Comparison of ENCODE assay signal across 1 cellular context in genomic region chr10:46217749-46218453, GRCh38.
A peak's percentile ranks its signal among the peaks of the same experiment; 100 is the strongest.
TF ChIP-seq lines count a peak whose summit lies in the region.

No MANE protein-coding gene starts in this region.

TF ChIP-seq in K562, 482 proteins besides CTCF, POLR2A, EP300 and RAD21 (continued from another document and continues in another):
- no peak for TF ChIP-seq ZHX1 (conservative IDR thresholded peaks at IDR 0.05; ENCODE audit: low read length)
- 0 out of 2 replicates have a peak, but pooled peaks have one; percentile 9 for TF ChIP-seq TARDBP (IDR thresholded peaks at IDR 0.05)
- TF ChIP-seq POU5F1 (IDR thresholded peaks at IDR 0.05; ENCODE audit: borderline replicate concordance, low read depth, low read length, partially characterized antibody) = no peak
- TF ChIP-seq GTF2B (IDR thresholded peaks at IDR 0.05; ENCODE audit: extremely low read depth, insufficient read length) = no peak
- no peak for TF ChIP-seq ZNF778 (CRISPR knock-in tag; IDR thresholded peaks at IDR 0.05)
- TF ChIP-seq CBFA2T2 (conservative IDR thresholded peaks at IDR 0.05) = no peak
- peak; percentile 3; the same call in 1 of the 2 replicates for TF ChIP-seq ETV5 (CRISPR knock-in tag; IDR thresholded peaks at IDR 0.05; ENCODE audit: low read depth)
- TF ChIP-seq UBTF (IDR thresholded peaks at IDR 0.05; ENCODE audit: borderline replicate concordance in 1 of 2, low read depth in 2 of 2, low read length in 2 of 2) = no peak
- TF ChIP-seq NUFIP1 (IDR thresholded peaks at IDR 0.05; ENCODE audit: partially characterized antibody) = no peak
- TF ChIP-seq SUPT5H (IDR thresholded peaks at IDR 0.05) = 0 out of 2 replicates have a peak, but pooled peaks have one; percentile 23
- TF ChIP-seq RBBP5 (IDR thresholded peaks at IDR 0.05; ENCODE audit: borderline replicate concordance, insufficient read depth, low read length, poor library complexity, severe bottlenecking) = peak; percentile 39
- no peak for TF ChIP-seq TRIM24 (IDR thresholded peaks at IDR 0.05)
- 0 out of 4 replicates have a peak, but pooled peaks of 1 of the 2 experiments have one; percentile 47 for TF ChIP-seq MLX (CRISPR knock-in tag; conservative IDR thresholded peaks at IDR 0.05)
- TF ChIP-seq EZH2 (IDR thresholded peaks at IDR 0.05; ENCODE audit: borderline replicate concordance, low read depth, low read length) = 0 out of 2 replicates have a peak, but pooled peaks have one; percentile 33
- TF ChIP-seq NFYB (IDR thresholded peaks at IDR 0.05; ENCODE audit: extremely low read depth, insufficient read length) = no peak
- no peak for TF ChIP-seq PRMT5 (CRISPR knock-in tag; IDR thresholded peaks at IDR 0.05)
- TF ChIP-seq MCM2 (IDR thresholded peaks at IDR 0.05; ENCODE audit: low read depth) = no peak
- TF ChIP-seq KLF16 (IDR thresholded peaks at IDR 0.05) = no peak
- no peak for TF ChIP-seq ZNF232 (CRISPR knock-in tag; IDR thresholded peaks at IDR 0.05)
- TF ChIP-seq ZNF507 (tag; conservative IDR thresholded peaks at IDR 0.05) = no peak
- no peak for TF ChIP-seq DLX4 (CRISPR knock-in tag; IDR thresholded peaks at IDR 0.05)
- TF ChIP-seq KDM1A (IDR thresholded peaks at IDR 0.05) = 0 out of 4 replicates have a peak, but pooled peaks of 1 of the 2 experiments have one; percentile 21
- no peak for TF ChIP-seq ARID3A (IDR thresholded peaks at IDR 0.05; ENCODE audit: borderline replicate concordance, low read depth, low read length)
- no peak for TF ChIP-seq RBFOX2 (IDR thresholded peaks at IDR 0.05; ENCODE audit: low read depth, low read length)
- no peak for TF ChIP-seq CBX3 (IDR thresholded peaks at IDR 0.05; ENCODE audit: borderline replicate concordance in 1 of 2, low read length in 2 of 2)
- TF ChIP-seq RBM14 (IDR thresholded peaks at IDR 0.05; ENCODE audit: borderline replicate concordance, insufficient read depth, low read depth, low read length) = no peak
- TF ChIP-seq ZNF445 (CRISPR knock-in tag; IDR thresholded peaks at IDR 0.05; ENCODE audit: low read depth) = no peak
- no peak for TF ChIP-seq NCOA4 (IDR thresholded peaks at IDR 0.05; ENCODE audit: partially characterized antibody)
- TF ChIP-seq ZFPM2 (CRISPR knock-in tag; IDR thresholded peaks at IDR 0.05) = no peak
- TF ChIP-seq SRF (CRISPR knock-in tag; IDR thresholded peaks at IDR 0.05) = no peak
- no peak for TF ChIP-seq ZNF589 (CRISPR knock-in tag; IDR thresholded peaks at IDR 0.05; ENCODE audit: low read depth)
- TF ChIP-seq ZKSCAN1 (IDR thresholded peaks at IDR 0.05; ENCODE audit: low read depth, low read length) = no peak
- TF ChIP-seq HNRNPLL (IDR thresholded peaks at IDR 0.05; ENCODE audit: low read depth, low read length, poor library complexity, severe bottlenecking) = peak; percentile 11
- TF ChIP-seq HMG20B (CRISPR knock-in tag; IDR thresholded peaks at IDR 0.05) = no peak
- TF ChIP-seq ZNF584 (CRISPR knock-in tag; IDR thresholded peaks at IDR 0.05; ENCODE audit: low read depth) = 0 out of 2 replicates have a peak, but pooled peaks have one; percentile 1
- no peak for TF ChIP-seq C11orf30 (IDR thresholded peaks at IDR 0.05; ENCODE audit: low read depth)
- 0 out of 2 replicates have a peak, but pooled peaks have one; percentile 63 for TF ChIP-seq TSC22D4 (tag; IDR thresholded peaks at IDR 0.05)
- TF ChIP-seq ZBTB7A (IDR thresholded peaks at IDR 0.05; ENCODE audit: borderline replicate concordance, control insufficient read depth, low read depth, low read length) = no peak
- peak; percentile 43; the same call in 1 of the 2 replicates for TF ChIP-seq SMARCA5 (IDR thresholded peaks at IDR 0.05)
- peak; percentile 93 for TF ChIP-seq ZBTB26 (CRISPR knock-in tag; IDR thresholded peaks at IDR 0.05)
- TF ChIP-seq HDAC1 (IDR thresholded peaks at IDR 0.05) = peak in 1 of 2 experiments; percentile 15; a peak in 1 of 4 replicates
- TF ChIP-seq MLLT1 (IDR thresholded peaks at IDR 0.05) = peak; percentile 36 to 67; a peak in 3 of 4 replicates
- TF ChIP-seq ELF4 (CRISPR knock-in tag; IDR thresholded peaks at IDR 0.05) = peak; percentile 85; the same call in 1 of the 2 replicates
- TF ChIP-seq ZNF764 (CRISPR knock-in tag; IDR thresholded peaks at IDR 0.05; ENCODE audit: low read depth) = no peak
- TF ChIP-seq AFF4 (CRISPR knock-in tag; IDR thresholded peaks at IDR 0.05) = no peak
- peak; percentile 83 for TF ChIP-seq LARP7 (IDR thresholded peaks at IDR 0.05)
- TF ChIP-seq ZNF253 (CRISPR knock-in tag; conservative IDR thresholded peaks at IDR 0.05) = no peak
- TF ChIP-seq CHD4 (IDR thresholded peaks at IDR 0.05; ENCODE audit: insufficient read depth, insufficient replicate concordance, low read depth, low read length, poor library complexity, severe bottlenecking) = peak; percentile 44
- TF ChIP-seq HIVEP1 (CRISPR knock-in tag; IDR thresholded peaks at IDR 0.05) = no peak
- TF ChIP-seq KLF6 (CRISPR knock-in tag; IDR thresholded peaks at IDR 0.05; ENCODE audit: borderline replicate concordance) = no peak
- peak; percentile 15; the same call in 1 of the 2 replicates for TF ChIP-seq ZBTB5 (IDR thresholded peaks at IDR 0.05)
